Comparison of ENCODE assay signal across 1 cellular context in genomic region chr21:39349211-39350093, GRCh38.
A peak's percentile ranks its signal among the peaks of the same experiment; 100 is the strongest.
TF ChIP-seq lines count a peak whose summit lies in the region.

No MANE protein-coding gene starts in this region.

TF ChIP-seq in K562, 482 proteins besides CTCF, POLR2A, EP300 and RAD21 (continued from another document and continues in another):
- TF ChIP-seq E2F8 (IDR thresholded peaks at IDR 0.05; ENCODE audit: low read depth, partially characterized antibody), result peak; percentile 62
- peak in 1 of 2 experiments; percentile 8; a peak in 1 of 4 replicates for TF ChIP-seq SRF (CRISPR knock-in tag; IDR thresholded peaks at IDR 0.05)
- TF ChIP-seq FOS (IDR thresholded peaks at IDR 0.05; ENCODE audit: extremely low read depth, insufficient read length), result peak; percentile 87
- peak; percentile 75; the same call in 1 of the 2 replicates for TF ChIP-seq ZBTB9 (CRISPR knock-in tag; IDR thresholded peaks at IDR 0.05)
- TF ChIP-seq SRSF7 (optimal IDR thresholded peaks at IDR 0.05; ENCODE audit: low read depth, low read length), result no peak
- peak; percentile 55; the same call in 1 of the 2 replicates for TF ChIP-seq RNF2 (IDR thresholded peaks at IDR 0.05)
- TF ChIP-seq MEIS2 (IDR thresholded peaks at IDR 0.05; ENCODE audit: partially characterized antibody), result peak; percentile 82
- peak; percentile 47; the same call in 1 of the 2 replicates for TF ChIP-seq ARID3A (IDR thresholded peaks at IDR 0.05; ENCODE audit: borderline replicate concordance, low read depth, low read length)
- TF ChIP-seq ZNF518B (CRISPR knock-in tag; IDR thresholded peaks at IDR 0.05), result peak; percentile 41; the same call in 1 of the 2 replicates
- no peak for TF ChIP-seq CLOCK (CRISPR knock-in tag; IDR thresholded peaks at IDR 0.05; ENCODE audit: borderline replicate concordance)
- TF ChIP-seq HDAC1 (IDR thresholded peaks at IDR 0.05), result peak in 1 of 2 experiments; percentile 79; a peak in 2 of 4 replicates
- no peak for TF ChIP-seq ZNF75A (CRISPR knock-in tag; IDR thresholded peaks at IDR 0.05)
- peak; percentile 85 for TF ChIP-seq SPI1 (IDR thresholded peaks at IDR 0.05; ENCODE audit: borderline replicate concordance, low read depth, low read length)
- TF ChIP-seq BCOR (IDR thresholded peaks at IDR 0.05), result peak; percentile 89
- 0 out of 2 replicates have a peak, but pooled peaks have one; percentile 51 for TF ChIP-seq REST (CRISPR knock-in tag; IDR thresholded peaks at IDR 0.05; ENCODE audit: low read depth)
- peak; percentile 96 for TF ChIP-seq CREM (IDR thresholded peaks at IDR 0.05; ENCODE audit: low read depth)
- peak; percentile 54 for TF ChIP-seq SMARCA4 (IDR thresholded peaks at IDR 0.05)
- no peak for TF ChIP-seq RBM14 (IDR thresholded peaks at IDR 0.05; ENCODE audit: borderline replicate concordance, insufficient read depth, low read depth, low read length)
- no peak for TF ChIP-seq ATF3 (IDR thresholded peaks at IDR 0.05)
- no peak; the same call in 1 of the 2 replicates for TF ChIP-seq ATF3 (CRISPR knock-in tag; conservative IDR thresholded peaks at IDR 0.05)
- TF ChIP-seq ZNF57 (CRISPR knock-in tag; IDR thresholded peaks at IDR 0.05), result no peak
- no peak for TF ChIP-seq NCOR1 (IDR thresholded peaks at IDR 0.05)
- no peak for TF ChIP-seq EZH2 (IDR thresholded peaks at IDR 0.05; ENCODE audit: borderline replicate concordance, low read depth, low read length)
- no peak for TF ChIP-seq GATAD2B (IDR thresholded peaks at IDR 0.05; ENCODE audit: borderline replicate concordance)
- peak; percentile 14 to 50; a peak in 1 of 4 replicates for TF ChIP-seq TEAD1 (CRISPR knock-in tag; IDR thresholded peaks at IDR 0.05)
- TF ChIP-seq ZFP1 (CRISPR knock-in tag; IDR thresholded peaks at IDR 0.05), result no peak
- peak; percentile 69; the same call in 1 of the 2 replicates for TF ChIP-seq SAFB (IDR thresholded peaks at IDR 0.05; ENCODE audit: borderline replicate concordance, low read depth, low read length)
- TF ChIP-seq MNT (conservative IDR thresholded peaks at IDR 0.05), result peak; percentile 28 to 66; a peak in 3 of 4 replicates
- TF ChIP-seq TFE3 (CRISPR knock-in tag; IDR thresholded peaks at IDR 0.05), result peak; percentile 79
- no peak for TF ChIP-seq ZNF79 (CRISPR knock-in tag; IDR thresholded peaks at IDR 0.05; ENCODE audit: low read depth)
- TF ChIP-seq ZNF212 (CRISPR knock-in tag; IDR thresholded peaks at IDR 0.05), result no peak
- TF ChIP-seq NFIC (IDR thresholded peaks at IDR 0.05), result peak; percentile 43
- no peak for TF ChIP-seq UBTF (IDR thresholded peaks at IDR 0.05; ENCODE audit: borderline replicate concordance in 1 of 2, low read depth in 2 of 2, low read length in 2 of 2)
- peak; percentile 95; the same call in 1 of the 2 replicates for TF ChIP-seq SMARCA5 (IDR thresholded peaks at IDR 0.05)
